8 cellular contexts compared by ENCODE assay signal in genomic region chr3:170180107-170180951, GRCh38. TPM values are rescaled to one million over a fixed set of nuclear protein-coding genes. Genes with fewer than 3 reads are reported as not detected.
A peak's percentile ranks its signal among the peaks of the same experiment; 100 is the strongest.
DNase-seq lines count a peak whose midpoint lies in the region; ATAC-seq and TF ChIP-seq lines count a peak whose summit lies in the region.

No MANE protein-coding gene starts in this region.

- H3K27ac ChIP-seq in HUES48 (ENCODE audit: low read depth, low read length), result peak overlapping the region; percentile 76
- peak overlapping the region; percentile 94 to 97 for H3K27ac ChIP-seq in prostate gland

- H3K27me3 ChIP-seq in HUES48 (ENCODE audit: control insufficient read depth, insufficient read depth, low read length), result no peaks in the 10 kb centered on the region
- no peaks in the 10 kb centered on the region for H3K27me3 ChIP-seq in prostate gland (replicated peaks; ENCODE audit: insufficient read depth)

- no peaks in the 10 kb centered on the region for H3K9me3 Mint-ChIP-seq in activated T-cell treated with anti-CD3 and anti-CD28 coated beads, Interleukin-2, amount 50 U/mL, for 4 hours

- H3K4me1 ChIP-seq in HUES48 (ENCODE audit: control insufficient read depth, insufficient read depth, low read length) (peaks cover 13% of the 10 kb centered on the region), prostate gland (replicated peaks) (no peaks in the 10 kb centered on the region)

- peak overlapping the region; percentile 93 for H3K9ac ChIP-seq in HUES48 (ENCODE audit: low read depth, low read length)

- no peak for DNase-seq in activated T-cell treated with anti-CD3 and anti-CD28 coated beads, Interleukin-2, amount 50 U/mL, for 4 hours
- DNase-seq in globus pallidus (ENCODE audit: low spot score) (peak; percentile 2), prostate gland (ENCODE audit: low spot score) (no peak), NCI-H524 treated with DMSO at 0.1 percent for 48 hours (lab: John Stamatoyannopoulos, UW) (no peak)
- no peak for DNase-seq in stimulated activated CD4-positive, alpha-beta T cell treated with anti-CD3 and anti-CD28 coated beads, Interleukin-12 subunit alpha, Interleukin-12 subunit beta, amount 100 ng/mL, for 4 hours

- no peak for TF ChIP-seq POLR2A in prostate gland (IDR thresholded peaks at IDR 0.05)

- 8% methylated on average over 16 of the region's 16 CpGs for WGBS in prostate gland

- TF ChIP-seq CTCF in prostate gland (IDR thresholded peaks at IDR 0.05), result no peak

- H3K27me3 Mint-ChIP-seq in activated T-cell treated with anti-CD3 and anti-CD28 coated beads, Interleukin-2, amount 50 U/mL, for 4 hours (ENCODE audit: low read depth), result no peaks in the 10 kb centered on the region

- peaks cover 18% of the 10 kb centered on the region for H3K36me3 Mint-ChIP-seq in activated T-cell treated with anti-CD3 and anti-CD28 coated beads, Interleukin-2, amount 50 U/mL, for 4 hours (ENCODE audit: insufficient read depth)

- H3K4me1 Mint-ChIP-seq in activated T-cell treated with anti-CD3 and anti-CD28 coated beads, Interleukin-2, amount 50 U/mL, for 4 hours (ENCODE audit: low read depth), result peaks cover 32% of the 10 kb centered on the region

- intact Hi-C loops in prostate gland (cut with DNase I), result loop anchor here (5.0 to 10.0 kb wide), 3 partner anchors 177 to 316 kb away; partner anchors contain the start of genes LRRC31, SEC62 and SKIL

- H3K9me3 ChIP-seq in HUES48 (ENCODE audit: control insufficient read depth, insufficient read depth, low read length) (no peaks in the 10 kb centered on the region), prostate gland (no peaks in the 10 kb centered on the region)

- peaks cover 34% of the 10 kb centered on the region for H3K36me3 ChIP-seq in HUES48 (ENCODE audit: control insufficient read depth, insufficient read depth, low read length)
- peaks cover 6% of the 10 kb centered on the region in 2 donors for H3K36me3 ChIP-seq in prostate gland

- ATAC-seq in GM21515 (IDR thresholded peaks at IDR 0.05; ENCODE audit: unreplicated experiment), result peak; percentile 31
- ATAC-seq in activated T-cell treated with anti-CD3 and anti-CD28 coated beads, Interleukin-2, amount 50 U/mL, for 4 hours, result peak; percentile 39 to 41

- H3K4me3 ChIP-seq in GM08714 (ENCODE audit: low read length) (peak overlapping the region; percentile 90), HUES48 (ENCODE audit: low read depth, low read length) (peak overlapping the region; percentile 100), prostate gland (peak overlapping the region; percentile 68 to 83)

- H3K4me3 Mint-ChIP-seq in activated T-cell treated with anti-CD3 and anti-CD28 coated beads, Interleukin-2, amount 50 U/mL, for 4 hours, result peak overlapping the region; percentile 96

RNA-seq across cellular contexts. Expression of gene PHC3, which starts 1.2 kb away (rescaled TPM):
- 10 to 100 TPM; 48.5 to 48.7 (median 48.5) TPM for total RNA-seq in activated T-cell treated with anti-CD3 and anti-CD28 coated beads, Interleukin-2, amount 50 U/mL, for 4 hours
- 100 to 1,000 TPM in 1 of 2 donors, 10 to 100 TPM in 1; 34.5 to 100 TPM for total RNA-seq in prostate gland

RNA-seq across cellular contexts. Expression of gene PRKCI, which starts 41.9 kb away (rescaled TPM):
- total RNA-seq in activated T-cell treated with anti-CD3 and anti-CD28 coated beads, Interleukin-2, amount 50 U/mL, for 4 hours, result 10 to 100 TPM; 15.8 to 18.4 (median 17.3) TPM
- 10 to 100 TPM; 44.6 to 74.4 TPM for total RNA-seq in prostate gland
